Comparison of ENCODE assay signal across 22 cellular contexts in genomic region chr10:44781131-44781530, GRCh38.
"Had no signal": no experiment of that assay in that cellular context is flagged by ENCODE, and none has a peak within 500 bp of the region (broad histone marks: within the 10 kb centered on the region; RNA-seq: fewer than 3 reads in every experiment).

No MANE protein-coding gene starts in this region.

- H3K9me3 ChIP-seq: left ventricle myocardium inferior, mucosa of descending colon, pancreas, prostate gland, sigmoid colon, spleen, stomach, testis, thyroid gland, transverse colon, upper lobe of left lung, vagina had no signal

- H3K4me3 ChIP-seq: left ventricle myocardium inferior, mucosa of descending colon, pancreas, prostate gland, sigmoid colon, spleen, stomach, testis, thyroid gland, transverse colon, upper lobe of left lung, vagina had no signal

- DNase-seq: left ventricle myocardium inferior; mucosa of descending colon; naive thymus-derived CD4-positive, alpha-beta T cell; pancreas; posterior cingulate gyrus; retina; right cardiac atrium; sigmoid colon; small intestine; spleen; stimulated activated CD4-positive, alpha-beta T cell treated with anti-CD3 and anti-CD28 coated beads, Interleukin-4, amount 100 ng/mL, for 24 hours; stimulated activated naive CD8-positive, alpha-beta T cell treated with anti-CD3 and anti-CD28 coated beads, Interleukin-15, Interleukin-2, amounts not matched to agents 100 U/mL and 50 U/mL, for 24 hours; stomach; testis; thyroid gland; transverse colon; upper lobe of left lung had no signal

- ATAC-seq: mucosa of descending colon; naive thymus-derived CD4-positive, alpha-beta T cell; natural killer cell treated with Interleukin-12 subunit alpha and Interleukin-12 subunit beta and Interleukin-15 and Interleukin-18, amount 100 ng/mL, for 72 hours; pancreas; stimulated activated effector memory CD8-positive, alpha-beta T cell treated with anti-CD3 and anti-CD28 coated beads, Interleukin-12 subunit alpha, Interleukin-12 subunit beta, amount 100 ng/mL, for 72 hours; stimulated activated naive CD8-positive, alpha-beta T cell treated with anti-CD3 and anti-CD28 coated beads, Interleukin-15, Interleukin-2, amounts not matched to agents 100 U/mL and 50 U/mL, for 24 hours had no signal

- H3K4me1 ChIP-seq: left ventricle myocardium inferior, prostate gland, spleen, thyroid gland, transverse colon, upper lobe of left lung, vagina had no signal

- H3K36me3 ChIP-seq: left ventricle myocardium inferior, pancreas, prostate gland, sigmoid colon, spleen, stomach, thyroid gland, transverse colon, upper lobe of left lung, vagina had no signal

- H3K4me1 Mint-ChIP-seq: memory B cell; naive thymus-derived CD4-positive, alpha-beta T cell; stimulated activated effector memory CD8-positive, alpha-beta T cell treated with anti-CD3 and anti-CD28 coated beads, Interleukin-12 subunit alpha, Interleukin-12 subunit beta, amount 100 ng/mL, for 72 hours had no signal

- H3K27ac ChIP-seq: left ventricle myocardium inferior, pancreas, prostate gland, sigmoid colon, spleen, stomach, testis, thyroid gland, transverse colon, upper lobe of left lung, vagina had no signal

- H3K4me3 Mint-ChIP-seq: memory B cell; naive thymus-derived CD4-positive, alpha-beta T cell; natural killer cell treated with Interleukin-12 subunit alpha and Interleukin-12 subunit beta and Interleukin-15 and Interleukin-18, amount 100 ng/mL, for 72 hours; stimulated activated effector memory CD8-positive, alpha-beta T cell treated with anti-CD3 and anti-CD28 coated beads, Interleukin-12 subunit alpha, Interleukin-12 subunit beta, amount 100 ng/mL, for 72 hours had no signal

- H3K9me3 Mint-ChIP-seq: natural killer cell treated with Interleukin-12 subunit alpha and Interleukin-12 subunit beta and Interleukin-15 and Interleukin-18, amount 100 ng/mL, for 72 hours; stimulated activated effector memory CD8-positive, alpha-beta T cell treated with anti-CD3 and anti-CD28 coated beads, Interleukin-12 subunit alpha, Interleukin-12 subunit beta, amount 100 ng/mL, for 72 hours had no signal

- H3K27me3 ChIP-seq: pancreas, sigmoid colon, stomach, testis, thyroid gland, transverse colon, upper lobe of left lung, vagina had no signal

- H3K27ac Mint-ChIP-seq: memory B cell; naive thymus-derived CD4-positive, alpha-beta T cell; natural killer cell treated with Interleukin-12 subunit alpha and Interleukin-12 subunit beta and Interleukin-15 and Interleukin-18, amount 100 ng/mL, for 72 hours; stimulated activated effector memory CD8-positive, alpha-beta T cell treated with anti-CD3 and anti-CD28 coated beads, Interleukin-12 subunit alpha, Interleukin-12 subunit beta, amount 100 ng/mL, for 72 hours had no signal

- H3K36me3 Mint-ChIP-seq: memory B cell; naive thymus-derived CD4-positive, alpha-beta T cell; natural killer cell treated with Interleukin-12 subunit alpha and Interleukin-12 subunit beta and Interleukin-15 and Interleukin-18, amount 100 ng/mL, for 72 hours; stimulated activated effector memory CD8-positive, alpha-beta T cell treated with anti-CD3 and anti-CD28 coated beads, Interleukin-12 subunit alpha, Interleukin-12 subunit beta, amount 100 ng/mL, for 72 hours had no signal
